23 cellular contexts compared by ENCODE assay signal in genomic region chr3:37751016-37751415, GRCh38.
"Had no signal": no experiment of that assay in that cellular context is flagged by ENCODE, and none has a peak within 500 bp of the region (broad histone marks: within the 10 kb centered on the region; RNA-seq: fewer than 3 reads in every experiment).

No MANE protein-coding gene starts in this region.

- H3K4me3 Mint-ChIP-seq: IgD-negative memory B cell had no signal

- H3K4me1 Mint-ChIP-seq: IgD-negative memory B cell had no signal

- H3K36me3 Mint-ChIP-seq: IgD-negative memory B cell had no signal

- H3K27ac Mint-ChIP-seq: IgD-negative memory B cell had no signal

- H3K36me3 ChIP-seq: SJSA1 had no signal

- H3K4me3 ChIP-seq: K562, SJSA1, SK-N-MC had no signal

- DNase-seq: Kasumi-1, MM.1S, NCI-H1092 treated with DMSO at 0.1 percent for 48 hours, NCI-H1436, NCI-H187, NCI-H2029, NCI-H2081 treated with DMSO at 0.1 percent for 48 hours, NCI-H2171, NCI-H226, NCI-H446, NCI-H510A, NCI-H524 treated with DMSO at 0.1 percent for 48 hours, NCI-H69, NCI-H774, SIG-M5 had no signal

- ATAC-seq: HepG2, K562, Panc1 had no signal

- H3K27ac ChIP-seq: KMS-11, RWPE1, SJSA1, SK-N-MC had no signal

- H3K4me1 ChIP-seq: SJSA1 had no signal

- H3K9me3 ChIP-seq: SJSA1 had no signal

- H3K9me3 Mint-ChIP-seq: IgD-negative memory B cell had no signal
